In the genomic region with DNA sequence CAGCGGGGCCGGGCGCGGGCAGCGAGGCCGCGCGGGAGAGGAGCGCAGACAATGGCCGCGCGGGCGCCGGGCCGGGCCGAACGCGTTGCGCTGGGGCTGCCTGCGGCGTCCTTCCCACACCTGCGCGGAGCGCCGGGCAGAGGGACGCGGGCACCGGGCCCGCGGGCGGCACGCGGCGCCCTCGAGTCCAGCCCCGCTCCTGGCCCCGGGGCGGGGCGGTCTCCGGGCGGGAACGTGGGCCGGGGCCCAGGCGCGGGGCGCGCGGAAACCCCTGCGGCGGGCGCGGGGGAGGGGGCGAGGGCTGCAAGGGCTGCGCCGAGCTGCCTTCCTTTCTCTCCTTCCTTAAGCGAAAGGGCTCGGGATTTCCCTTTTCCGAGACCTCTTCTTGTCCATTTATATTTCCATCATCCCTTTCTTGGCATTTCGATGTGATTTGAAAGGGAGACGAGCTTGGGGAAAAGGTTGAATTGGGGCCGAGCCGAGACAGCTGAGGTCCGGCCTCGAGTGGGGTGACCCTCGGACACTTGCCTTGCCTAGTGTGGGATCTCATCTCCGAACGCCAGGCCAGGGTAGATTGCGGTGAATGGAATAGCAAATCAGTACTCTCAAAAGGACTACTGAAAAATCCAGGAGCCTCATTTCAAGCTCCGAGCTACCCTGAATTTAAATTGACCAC, we compare ENCODE assay signal across 1 cellular context.
A peak's percentile ranks its signal among the peaks of the same experiment; 100 is the strongest.
TF ChIP-seq lines count a peak whose summit lies in the region.

No MANE protein-coding gene starts in this region.

TF ChIP-seq in K562, 482 proteins besides CTCF, POLR2A, EP300 and RAD21 (continues in another document):
- TF ChIP-seq, protein P1, sequence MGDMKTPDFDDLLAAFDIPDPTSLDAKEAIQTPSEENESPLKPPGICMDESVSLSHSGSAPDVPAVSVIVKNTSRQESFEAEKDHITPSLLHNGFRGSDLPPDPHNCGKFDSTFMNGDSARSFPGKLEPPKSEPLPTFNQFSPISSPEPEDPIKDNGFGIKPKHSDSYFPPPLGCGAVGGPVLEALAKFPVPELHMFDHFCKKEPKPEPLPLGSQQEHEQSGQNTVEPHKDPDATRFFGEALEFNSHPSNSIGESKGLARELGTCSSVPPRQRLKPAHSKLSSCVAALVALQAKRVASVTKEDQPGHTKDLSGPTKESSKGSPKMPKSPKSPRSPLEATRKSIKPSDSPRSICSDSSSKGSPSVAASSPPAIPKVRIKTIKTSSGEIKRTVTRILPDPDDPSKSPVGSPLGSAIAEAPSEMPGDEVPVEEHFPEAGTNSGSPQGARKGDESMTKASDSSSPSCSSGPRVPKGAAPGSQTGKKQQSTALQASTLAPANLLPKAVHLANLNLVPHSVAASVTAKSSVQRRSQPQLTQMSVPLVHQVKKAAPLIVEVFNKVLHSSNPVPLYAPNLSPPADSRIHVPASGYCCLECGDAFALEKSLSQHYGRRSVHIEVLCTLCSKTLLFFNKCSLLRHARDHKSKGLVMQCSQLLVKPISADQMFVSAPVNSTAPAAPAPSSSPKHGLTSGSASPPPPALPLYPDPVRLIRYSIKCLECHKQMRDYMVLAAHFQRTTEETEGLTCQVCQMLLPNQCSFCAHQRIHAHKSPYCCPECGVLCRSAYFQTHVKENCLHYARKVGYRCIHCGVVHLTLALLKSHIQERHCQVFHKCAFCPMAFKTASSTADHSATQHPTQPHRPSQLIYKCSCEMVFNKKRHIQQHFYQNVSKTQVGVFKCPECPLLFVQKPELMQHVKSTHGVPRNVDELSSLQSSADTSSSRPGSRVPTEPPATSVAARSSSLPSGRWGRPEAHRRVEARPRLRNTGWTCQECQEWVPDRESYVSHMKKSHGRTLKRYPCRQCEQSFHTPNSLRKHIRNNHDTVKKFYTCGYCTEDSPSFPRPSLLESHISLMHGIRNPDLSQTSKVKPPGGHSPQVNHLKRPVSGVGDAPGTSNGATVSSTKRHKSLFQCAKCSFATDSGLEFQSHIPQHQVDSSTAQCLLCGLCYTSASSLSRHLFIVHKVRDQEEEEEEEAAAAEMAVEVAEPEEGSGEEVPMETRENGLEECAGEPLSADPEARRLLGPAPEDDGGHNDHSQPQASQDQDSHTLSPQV (IDR thresholded peaks at IDR 0.05): peak; percentile 9; the same call in 1 of the 2 replicates
- peak; percentile 22 to 82 (median 58) for TF ChIP-seq YY1 (IDR thresholded peaks at IDR 0.05; ENCODE audit: borderline replicate concordance in 1 of 3, control insufficient read depth in 1 of 3, extremely low read depth in 1 of 3, insufficient read depth in 3 of 3, insufficient read length in 1 of 3, insufficient replicate concordance in 2 of 3, low read depth in 1 of 3, low read length in 2 of 3)
- peak; percentile 50; the same call in 1 of the 2 replicates for TF ChIP-seq PHF8 (IDR thresholded peaks at IDR 0.05; ENCODE audit: borderline replicate concordance, low read length)
- TF ChIP-seq, protein P2, sequence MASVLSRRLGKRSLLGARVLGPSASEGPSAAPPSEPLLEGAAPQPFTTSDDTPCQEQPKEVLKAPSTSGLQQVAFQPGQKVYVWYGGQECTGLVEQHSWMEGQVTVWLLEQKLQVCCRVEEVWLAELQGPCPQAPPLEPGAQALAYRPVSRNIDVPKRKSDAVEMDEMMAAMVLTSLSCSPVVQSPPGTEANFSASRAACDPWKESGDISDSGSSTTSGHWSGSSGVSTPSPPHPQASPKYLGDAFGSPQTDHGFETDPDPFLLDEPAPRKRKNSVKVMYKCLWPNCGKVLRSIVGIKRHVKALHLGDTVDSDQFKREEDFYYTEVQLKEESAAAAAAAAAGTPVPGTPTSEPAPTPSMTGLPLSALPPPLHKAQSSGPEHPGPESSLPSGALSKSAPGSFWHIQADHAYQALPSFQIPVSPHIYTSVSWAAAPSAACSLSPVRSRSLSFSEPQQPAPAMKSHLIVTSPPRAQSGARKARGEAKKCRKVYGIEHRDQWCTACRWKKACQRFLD (CRISPR knock-in tag; IDR thresholded peaks at IDR 0.05): 0 out of 2 replicates have a peak, but pooled peaks have one; percentile 2
- TF ChIP-seq ZFX (CRISPR knock-in tag; IDR thresholded peaks at IDR 0.05): peak; percentile 27
- TF ChIP-seq ZNF384 (IDR thresholded peaks at IDR 0.05; ENCODE audit: low read depth, low read length): no peak
- TF ChIP-seq MYNN (IDR thresholded peaks at IDR 0.05): no peak
- TF ChIP-seq MYNN (CRISPR knock-in tag; IDR thresholded peaks at IDR 0.05): no peak
- TF ChIP-seq, protein P3, sequence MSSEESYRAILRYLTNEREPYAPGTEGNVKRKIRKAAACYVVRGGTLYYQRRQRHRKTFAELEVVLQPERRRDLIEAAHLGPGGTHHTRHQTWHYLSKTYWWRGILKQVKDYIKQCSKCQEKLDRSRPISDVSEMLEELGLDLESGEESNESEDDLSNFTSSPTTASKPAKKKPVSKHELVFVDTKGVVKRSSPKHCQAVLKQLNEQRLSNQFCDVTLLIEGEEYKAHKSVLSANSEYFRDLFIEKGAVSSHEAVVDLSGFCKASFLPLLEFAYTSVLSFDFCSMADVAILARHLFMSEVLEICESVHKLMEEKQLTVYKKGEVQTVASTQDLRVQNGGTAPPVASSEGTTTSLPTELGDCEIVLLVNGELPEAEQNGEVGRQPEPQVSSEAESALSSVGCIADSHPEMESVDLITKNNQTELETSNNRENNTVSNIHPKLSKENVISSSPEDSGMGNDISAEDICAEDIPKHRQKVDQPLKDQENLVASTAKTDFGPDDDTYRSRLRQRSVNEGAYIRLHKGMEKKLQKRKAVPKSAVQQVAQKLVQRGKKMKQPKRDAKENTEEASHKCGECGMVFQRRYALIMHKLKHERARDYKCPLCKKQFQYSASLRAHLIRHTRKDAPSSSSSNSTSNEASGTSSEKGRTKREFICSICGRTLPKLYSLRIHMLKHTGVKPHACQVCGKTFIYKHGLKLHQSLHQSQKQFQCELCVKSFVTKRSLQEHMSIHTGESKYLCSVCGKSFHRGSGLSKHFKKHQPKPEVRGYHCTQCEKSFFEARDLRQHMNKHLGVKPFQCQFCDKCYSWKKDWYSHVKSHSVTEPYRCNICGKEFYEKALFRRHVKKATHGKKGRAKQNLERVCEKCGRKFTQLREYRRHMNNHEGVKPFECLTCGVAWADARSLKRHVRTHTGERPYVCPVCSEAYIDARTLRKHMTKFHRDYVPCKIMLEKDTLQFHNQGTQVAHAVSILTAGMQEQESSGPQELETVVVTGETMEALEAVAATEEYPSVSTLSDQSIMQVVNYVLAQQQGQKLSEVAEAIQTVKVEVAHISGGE (CRISPR knock-in tag; IDR thresholded peaks at IDR 0.05): peak in 1 of 3 experiments; percentile 55; a peak in 1 of 6 replicates
- no peak for TF ChIP-seq FOXJ2 (tag; IDR thresholded peaks at IDR 0.05)
- TF ChIP-seq EGR1 (conservative IDR thresholded peaks at IDR 0.05): 0 out of 2 replicates have a peak, but pooled peaks have one; percentile 21
- TF ChIP-seq, protein P4, sequence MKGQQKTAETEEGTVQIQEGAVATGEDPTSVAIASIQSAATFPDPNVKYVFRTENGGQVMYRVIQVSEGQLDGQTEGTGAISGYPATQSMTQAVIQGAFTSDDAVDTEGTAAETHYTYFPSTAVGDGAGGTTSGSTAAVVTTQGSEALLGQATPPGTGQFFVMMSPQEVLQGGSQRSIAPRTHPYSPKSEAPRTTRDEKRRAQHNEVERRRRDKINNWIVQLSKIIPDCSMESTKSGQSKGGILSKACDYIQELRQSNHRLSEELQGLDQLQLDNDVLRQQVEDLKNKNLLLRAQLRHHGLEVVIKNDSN (CRISPR knock-in tag; IDR thresholded peaks at IDR 0.05): no peak
- TF ChIP-seq SMARCC2 (IDR thresholded peaks at IDR 0.05; ENCODE audit: low read depth): peak; percentile 29; the same call in 1 of the 2 replicates
- 0 out of 2 replicates have a peak, but pooled peaks have one; percentile 11 for TF ChIP-seq LEF1 (IDR thresholded peaks at IDR 0.05)
- TF ChIP-seq ZNF282 (CRISPR knock-in tag; IDR thresholded peaks at IDR 0.05): no peak
- TF ChIP-seq, protein P5, sequence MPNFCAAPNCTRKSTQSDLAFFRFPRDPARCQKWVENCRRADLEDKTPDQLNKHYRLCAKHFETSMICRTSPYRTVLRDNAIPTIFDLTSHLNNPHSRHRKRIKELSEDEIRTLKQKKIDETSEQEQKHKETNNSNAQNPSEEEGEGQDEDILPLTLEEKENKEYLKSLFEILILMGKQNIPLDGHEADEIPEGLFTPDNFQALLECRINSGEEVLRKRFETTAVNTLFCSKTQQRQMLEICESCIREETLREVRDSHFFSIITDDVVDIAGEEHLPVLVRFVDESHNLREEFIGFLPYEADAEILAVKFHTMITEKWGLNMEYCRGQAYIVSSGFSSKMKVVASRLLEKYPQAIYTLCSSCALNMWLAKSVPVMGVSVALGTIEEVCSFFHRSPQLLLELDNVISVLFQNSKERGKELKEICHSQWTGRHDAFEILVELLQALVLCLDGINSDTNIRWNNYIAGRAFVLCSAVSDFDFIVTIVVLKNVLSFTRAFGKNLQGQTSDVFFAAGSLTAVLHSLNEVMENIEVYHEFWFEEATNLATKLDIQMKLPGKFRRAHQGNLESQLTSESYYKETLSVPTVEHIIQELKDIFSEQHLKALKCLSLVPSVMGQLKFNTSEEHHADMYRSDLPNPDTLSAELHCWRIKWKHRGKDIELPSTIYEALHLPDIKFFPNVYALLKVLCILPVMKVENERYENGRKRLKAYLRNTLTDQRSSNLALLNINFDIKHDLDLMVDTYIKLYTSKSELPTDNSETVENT (CRISPR knock-in tag; IDR thresholded peaks at IDR 0.05): 0 out of 2 replicates have a peak, but pooled peaks have one; percentile 2
- TF ChIP-seq, protein P6, sequence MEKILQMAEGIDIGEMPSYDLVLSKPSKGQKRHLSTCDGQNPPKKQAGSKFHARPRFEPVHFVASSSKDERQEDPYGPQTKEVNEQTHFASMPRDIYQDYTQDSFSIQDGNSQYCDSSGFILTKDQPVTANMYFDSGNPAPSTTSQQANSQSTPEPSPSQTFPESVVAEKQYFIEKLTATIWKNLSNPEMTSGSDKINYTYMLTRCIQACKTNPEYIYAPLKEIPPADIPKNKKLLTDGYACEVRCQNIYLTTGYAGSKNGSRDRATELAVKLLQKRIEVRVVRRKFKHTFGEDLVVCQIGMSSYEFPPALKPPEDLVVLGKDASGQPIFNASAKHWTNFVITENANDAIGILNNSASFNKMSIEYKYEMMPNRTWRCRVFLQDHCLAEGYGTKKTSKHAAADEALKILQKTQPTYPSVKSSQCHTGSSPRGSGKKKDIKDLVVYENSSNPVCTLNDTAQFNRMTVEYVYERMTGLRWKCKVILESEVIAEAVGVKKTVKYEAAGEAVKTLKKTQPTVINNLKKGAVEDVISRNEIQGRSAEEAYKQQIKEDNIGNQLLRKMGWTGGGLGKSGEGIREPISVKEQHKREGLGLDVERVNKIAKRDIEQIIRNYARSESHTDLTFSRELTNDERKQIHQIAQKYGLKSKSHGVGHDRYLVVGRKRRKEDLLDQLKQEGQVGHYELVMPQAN (IDR thresholded peaks at IDR 0.05; ENCODE audit: borderline replicate concordance): no peak
- TF ChIP-seq, protein P7, sequence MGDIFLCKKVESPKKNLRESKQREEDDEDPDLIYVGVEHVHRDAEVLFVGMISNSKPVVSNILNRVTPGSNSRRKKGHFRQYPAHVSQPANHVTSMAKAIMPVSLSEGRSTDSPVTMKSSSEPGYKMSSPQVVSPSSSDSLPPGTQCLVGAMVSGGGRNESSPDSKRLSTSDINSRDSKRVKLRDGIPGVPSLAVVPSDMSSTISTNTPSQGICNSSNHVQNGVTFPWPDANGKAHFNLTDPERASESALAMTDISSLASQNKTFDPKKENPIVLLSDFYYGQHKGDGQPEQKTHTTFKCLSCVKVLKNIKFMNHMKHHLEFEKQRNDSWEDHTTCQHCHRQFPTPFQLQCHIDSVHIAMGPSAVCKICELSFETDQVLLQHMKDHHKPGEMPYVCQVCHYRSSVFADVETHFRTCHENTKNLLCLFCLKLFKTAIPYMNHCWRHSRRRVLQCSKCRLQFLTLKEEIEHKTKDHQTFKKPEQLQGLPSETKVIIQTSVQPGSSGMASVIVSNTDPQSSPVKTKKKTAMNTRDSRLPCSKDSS (IDR thresholded peaks at IDR 0.05; ENCODE audit: low read depth, partially characterized antibody): no peak
- TF ChIP-seq KDM4B (IDR thresholded peaks at IDR 0.05; ENCODE audit: borderline replicate concordance in 2 of 2, low read depth in 1 of 2): 0 out of 4 replicates have a peak, but pooled peaks of 1 of the 2 experiments have one; percentile 43
- no peak for TF ChIP-seq DIDO1 (tag; IDR thresholded peaks at IDR 0.05; ENCODE audit: low read depth)
- TF ChIP-seq ZNF232 (CRISPR knock-in tag; IDR thresholded peaks at IDR 0.05): no peak
